ENCODE assay signal across 2 cellular contexts in genomic region chr2:203649176-203649814, GRCh38.
A peak's percentile ranks its signal among the peaks of the same experiment; 100 is the strongest.
TF ChIP-seq lines count a peak whose summit lies in the region.

No MANE protein-coding gene starts in this region.

TF ChIP-seq in GM23338, 12 proteins besides CTCF, POLR2A, EP300 and RAD21:
- no peak for TF ChIP-seq ETS1 (IDR thresholded peaks at IDR 0.05)
- TF ChIP-seq EZH2 (IDR thresholded peaks at IDR 0.05; ENCODE audit: low read depth, unreplicated experiment), result no peak
- no peak for TF ChIP-seq STAT1 (IDR thresholded peaks at IDR 0.05; ENCODE audit: unreplicated experiment)
- TF ChIP-seq ZNF114 (CRISPR knock-in tag; IDR thresholded peaks at IDR 0.05), result no peak
- no peak for TF ChIP-seq JUNB (IDR thresholded peaks at IDR 0.05; ENCODE audit: unreplicated experiment)
- no peak for TF ChIP-seq REST (IDR thresholded peaks at IDR 0.05; ENCODE audit: unreplicated experiment)
- TF ChIP-seq POLR2AphosphoS5 (IDR thresholded peaks at IDR 0.05; ENCODE audit: low read depth), result no peak
- TF ChIP-seq ZNF331 (CRISPR knock-in tag; IDR thresholded peaks at IDR 0.05; ENCODE audit: low read depth), result no peak
- no peak for TF ChIP-seq EZH2phosphoT487 (IDR thresholded peaks at IDR 0.05; ENCODE audit: unreplicated experiment)
- no peak for TF ChIP-seq CREB1 (CRISPR knock-in tag; IDR thresholded peaks at IDR 0.05; ENCODE audit: low read depth)
- TF ChIP-seq NANOG (IDR thresholded peaks at IDR 0.05; ENCODE audit: borderline replicate concordance), result no peak
- no peak for TF ChIP-seq ZNF462 (CRISPR knock-in tag; IDR thresholded peaks at IDR 0.05)
TF ChIP-seq in GM23338: peak in this region for 0.

TF ChIP-seq in HepG2, 621 proteins besides CTCF, POLR2A, EP300 and RAD21 (continues in another document):
- TF ChIP-seq ZBTB2 (CRISPR knock-in tag; IDR thresholded peaks at IDR 0.05; ENCODE audit: low read depth) (no peak), ARNTL (CRISPR knock-in tag; IDR thresholded peaks at IDR 0.05) (0 out of 2 replicates have a peak, but pooled peaks have one; percentile 29), NR2F2 (IDR thresholded peaks at IDR 0.05; ENCODE audit: borderline replicate concordance, low read depth) (0 out of 2 replicates have a peak, but pooled peaks have one; percentile 7), XRCC5 (optimal IDR thresholded peaks at IDR 0.05; ENCODE audit: low read length) (no peak), ZNF883 (CRISPR knock-in tag; IDR thresholded peaks at IDR 0.05; ENCODE audit: not compliant biosample characterization) (no peak), CBX2 (IDR thresholded peaks at IDR 0.05; ENCODE audit: low read depth, low read length) (no peak), CBX2 (CRISPR knock-in tag; IDR thresholded peaks at IDR 0.05; ENCODE audit: low read depth) (no peak), AGO2 (optimal IDR thresholded peaks at IDR 0.05; ENCODE audit: low read depth, low read length) (no peak), ASH2L (IDR thresholded peaks at IDR 0.05; ENCODE audit: insufficient read length, low read depth, low read length) (no peak), ZBTB38 (CRISPR knock-in tag; IDR thresholded peaks at IDR 0.05) (no peak), MBD4 (IDR thresholded peaks at IDR 0.05; ENCODE audit: borderline replicate concordance, low read length) (no peak), HOXA9 (CRISPR knock-in tag; IDR thresholded peaks at IDR 0.05; ENCODE audit: borderline replicate concordance) (no peak), FOSL1 (CRISPR knock-in tag; IDR thresholded peaks at IDR 0.05; ENCODE audit: borderline replicate concordance) (no peak), TFDP1 (CRISPR knock-in tag; IDR thresholded peaks at IDR 0.05; ENCODE audit: borderline replicate concordance) (no peak), TMF1 (CRISPR knock-in tag; IDR thresholded peaks at IDR 0.05; ENCODE audit: low read depth) (no peak), KDM6A (CRISPR knock-in tag; IDR thresholded peaks at IDR 0.05; ENCODE audit: low read depth) (no peak), SMAD3 (CRISPR knock-in tag; IDR thresholded peaks at IDR 0.05) (no peak; the same call in 1 of the 2 replicates), FOXK1 (CRISPR knock-in tag; IDR thresholded peaks at IDR 0.05; ENCODE audit: borderline replicate concordance, low read depth) (no peak), ZNF251 (CRISPR knock-in tag; IDR thresholded peaks at IDR 0.05) (no peak), NFE2 (CRISPR knock-in tag; IDR thresholded peaks at IDR 0.05) (no peak), ZNF496 (CRISPR knock-in tag; IDR thresholded peaks at IDR 0.05; ENCODE audit: insufficient replicate concordance) (no peak), FOXJ3 (CRISPR knock-in tag; IDR thresholded peaks at IDR 0.05; ENCODE audit: borderline replicate concordance) (0 out of 2 replicates have a peak, but pooled peaks have one; percentile 65), ZNF33B (CRISPR knock-in tag; IDR thresholded peaks at IDR 0.05) (no peak), ZNF747 (CRISPR knock-in tag; IDR thresholded peaks at IDR 0.05; ENCODE audit: borderline replicate concordance) (no peak), ZBTB8A (CRISPR knock-in tag; IDR thresholded peaks at IDR 0.05; ENCODE audit: borderline replicate concordance, low read depth) (no peak), ZNF513 (CRISPR knock-in tag; conservative IDR thresholded peaks at IDR 0.05) (no peak), YEATS4 (CRISPR knock-in tag; IDR thresholded peaks at IDR 0.05; ENCODE audit: borderline replicate concordance) (0 out of 2 replicates have a peak, but pooled peaks have one; percentile 27), AFF4 (CRISPR knock-in tag; IDR thresholded peaks at IDR 0.05) (no peak), SOX5 (CRISPR knock-in tag; IDR thresholded peaks at IDR 0.05; ENCODE audit: borderline replicate concordance) (no peak), SCMH1 (CRISPR knock-in tag; IDR thresholded peaks at IDR 0.05; ENCODE audit: borderline replicate concordance) (no peak), ZNF557 (CRISPR knock-in tag; IDR thresholded peaks at IDR 0.05) (no peak), TAF15 (IDR thresholded peaks at IDR 0.05; ENCODE audit: low read depth, low read length, poor library complexity, severe bottlenecking) (no peak), CSRNP2 (CRISPR knock-in tag; conservative IDR thresholded peaks at IDR 0.05; ENCODE audit: low read depth) (no peak), ARID2 (CRISPR knock-in tag; IDR thresholded peaks at IDR 0.05; ENCODE audit: borderline replicate concordance) (no peak; the same call in 1 of the 2 replicates), JUNB (CRISPR knock-in tag; IDR thresholded peaks at IDR 0.05; ENCODE audit: borderline replicate concordance) (no peak), ZFYVE20 (CRISPR knock-in tag; IDR thresholded peaks at IDR 0.05; ENCODE audit: borderline replicate concordance, low read depth) (no peak), ATF6 (CRISPR knock-in tag; conservative IDR thresholded peaks at IDR 0.05) (no peak), KLF16 (CRISPR knock-in tag; IDR thresholded peaks at IDR 0.05) (no peak), ZBTB46 (CRISPR knock-in tag; IDR thresholded peaks at IDR 0.05; ENCODE audit: borderline replicate concordance) (no peak), TCF12 (IDR thresholded peaks at IDR 0.05) (no peak), TCF12 (CRISPR knock-in tag; IDR thresholded peaks at IDR 0.05) (no peak), TGIF2 (CRISPR knock-in tag; IDR thresholded peaks at IDR 0.05) (no peak), MAX (IDR thresholded peaks at IDR 0.05) (no peak), ZSCAN22 (CRISPR knock-in tag; IDR thresholded peaks at IDR 0.05) (no peak), KLF13 (CRISPR knock-in tag; IDR thresholded peaks at IDR 0.05) (no peak), CBX5 (CRISPR knock-in tag; IDR thresholded peaks at IDR 0.05; ENCODE audit: borderline replicate concordance) (no peak), CERS6 (CRISPR knock-in tag; IDR thresholded peaks at IDR 0.05) (no peak), ZSCAN20 (CRISPR knock-in tag; IDR thresholded peaks at IDR 0.05; ENCODE audit: borderline replicate concordance) (0 out of 2 replicates have a peak, but pooled peaks have one; percentile 27), TOPORS (CRISPR knock-in tag; IDR thresholded peaks at IDR 0.05) (no peak), TEF (CRISPR knock-in tag; IDR thresholded peaks at IDR 0.05) (no peak), KAT8 (CRISPR knock-in tag; IDR thresholded peaks at IDR 0.05) (no peak), MBNL3 (CRISPR knock-in tag; conservative IDR thresholded peaks at IDR 0.05) (no peak)
